26 cellular contexts compared by ENCODE assay signal in genomic region chrX:136892412-136892811, GRCh38.
"Had no signal": no experiment of that assay in that cellular context is flagged by ENCODE, and none has a peak within 500 bp of the region (broad histone marks: within the 10 kb centered on the region; RNA-seq: fewer than 3 reads in every experiment).

No MANE protein-coding gene starts in this region.

- H3K4me3 Mint-ChIP-seq: nephron; neural progenitor cell; stimulated activated effector memory CD8-positive, alpha-beta T cell treated with anti-CD3 and anti-CD28 coated beads, Interleukin-12 subunit alpha, Interleukin-12 subunit beta, amount 100 ng/mL, for 72 hours; stimulated activated naive B cell treated with anti-CD40 and anti-IgM and Interleukin-4, amounts not matched to agents 10 μg/mL and 1 μg/mL and 100 μg/mL, for 72 hours; stimulated activated naive CD8-positive, alpha-beta T cell treated with anti-CD3 and anti-CD28 coated beads, Interleukin-15, Interleukin-2, amounts not matched to agents 100 ng/mL and 50 ng/mL, for 24 hours had no signal

- H3K27ac Mint-ChIP-seq: nephron; neural progenitor cell; progenitor cell of endocrine pancreas; stimulated activated effector memory CD8-positive, alpha-beta T cell treated with anti-CD3 and anti-CD28 coated beads, Interleukin-12 subunit alpha, Interleukin-12 subunit beta, amount 100 ng/mL, for 72 hours; stimulated activated naive B cell treated with anti-CD40 and anti-IgM and Interleukin-4, amounts not matched to agents 10 μg/mL and 1 μg/mL and 100 μg/mL, for 72 hours; stimulated activated naive CD8-positive, alpha-beta T cell treated with anti-CD3 and anti-CD28 coated beads, Interleukin-15, Interleukin-2, amounts not matched to agents 100 ng/mL and 50 ng/mL, for 24 hours had no signal

- H3K9me3 Mint-ChIP-seq: stimulated activated effector memory CD8-positive, alpha-beta T cell treated with anti-CD3 and anti-CD28 coated beads, Interleukin-12 subunit alpha, Interleukin-12 subunit beta, amount 100 ng/mL, for 72 hours; stimulated activated naive B cell treated with anti-CD40 and anti-IgM and Interleukin-4, amounts not matched to agents 10 μg/mL and 1 μg/mL and 100 μg/mL, for 72 hours; stimulated activated naive CD8-positive, alpha-beta T cell treated with anti-CD3 and anti-CD28 coated beads, Interleukin-15, Interleukin-2, amounts not matched to agents 100 ng/mL and 50 ng/mL, for 24 hours had no signal

- DNase-seq: occipital lobe; ovary; psoas muscle; right cardiac atrium; right lobe of liver; sigmoid colon; small intestine; stimulated activated CD4-positive, alpha-beta T cell treated with anti-CD3 and anti-CD28 coated beads, Interleukin-15, amount 100 ng/mL, for 24 hours; stimulated activated CD4-positive, alpha-beta T cell treated with anti-CD3 and anti-CD28 coated beads, Interleukin-2, amount 100 ng/mL, for 24 hours; stimulated activated CD4-positive, alpha-beta T cell treated with anti-CD3 and anti-CD28 coated beads, Interleukin-2, amount 100 ng/mL, for 48 hours; stimulated activated CD4-positive, alpha-beta T cell treated with anti-CD3 and anti-CD28 coated beads, Interleukin-4, amount 100 ng/mL, for 24 hours; stimulated activated naive B cell treated with anti-CD40 and anti-IgM and Interleukin-4, amounts not matched to agents 10 μg/mL and 1 μg/mL and 100 μg/mL, for 72 hours; stimulated activated naive CD4-positive, alpha-beta T cell treated with Interleukin-2 at 50 U/mL for 16 hours; stomach; thyroid gland; trophoblast cell; upper lobe of left lung had no signal

- H3K27me3 Mint-ChIP-seq: progenitor cell of endocrine pancreas; stimulated activated naive B cell treated with anti-CD40 and anti-IgM and Interleukin-4, amounts not matched to agents 10 μg/mL and 1 μg/mL and 100 μg/mL, for 72 hours; stimulated activated naive CD8-positive, alpha-beta T cell treated with anti-CD3 and anti-CD28 coated beads, Interleukin-15, Interleukin-2, amounts not matched to agents 100 ng/mL and 50 ng/mL, for 24 hours had no signal

- ATAC-seq: psoas muscle; right cardiac atrium; right lobe of liver; stimulated activated effector memory CD8-positive, alpha-beta T cell treated with anti-CD3 and anti-CD28 coated beads, Interleukin-12 subunit alpha, Interleukin-12 subunit beta, amount 100 ng/mL, for 72 hours; stimulated activated naive B cell treated with anti-CD40 and anti-IgM and Interleukin-4, amounts not matched to agents 10 μg/mL and 1 μg/mL and 100 μg/mL, for 72 hours had no signal

- H3K4me1 Mint-ChIP-seq: nephron; neural progenitor cell; stimulated activated effector memory CD8-positive, alpha-beta T cell treated with anti-CD3 and anti-CD28 coated beads, Interleukin-12 subunit alpha, Interleukin-12 subunit beta, amount 100 ng/mL, for 72 hours had no signal

- H3K36me3 Mint-ChIP-seq: neural progenitor cell; stimulated activated effector memory CD8-positive, alpha-beta T cell treated with anti-CD3 and anti-CD28 coated beads, Interleukin-12 subunit alpha, Interleukin-12 subunit beta, amount 100 ng/mL, for 72 hours; stimulated activated naive B cell treated with anti-CD40 and anti-IgM and Interleukin-4, amounts not matched to agents 10 μg/mL and 1 μg/mL and 100 μg/mL, for 72 hours had no signal

- H3K27ac ChIP-seq: neural progenitor cell, ovary, parathyroid adenoma, psoas muscle, right lobe of liver, sigmoid colon, stomach, thoracic aorta, thyroid gland, tibial nerve, upper lobe of left lung, vagina had no signal
